In the genomic region with DNA sequence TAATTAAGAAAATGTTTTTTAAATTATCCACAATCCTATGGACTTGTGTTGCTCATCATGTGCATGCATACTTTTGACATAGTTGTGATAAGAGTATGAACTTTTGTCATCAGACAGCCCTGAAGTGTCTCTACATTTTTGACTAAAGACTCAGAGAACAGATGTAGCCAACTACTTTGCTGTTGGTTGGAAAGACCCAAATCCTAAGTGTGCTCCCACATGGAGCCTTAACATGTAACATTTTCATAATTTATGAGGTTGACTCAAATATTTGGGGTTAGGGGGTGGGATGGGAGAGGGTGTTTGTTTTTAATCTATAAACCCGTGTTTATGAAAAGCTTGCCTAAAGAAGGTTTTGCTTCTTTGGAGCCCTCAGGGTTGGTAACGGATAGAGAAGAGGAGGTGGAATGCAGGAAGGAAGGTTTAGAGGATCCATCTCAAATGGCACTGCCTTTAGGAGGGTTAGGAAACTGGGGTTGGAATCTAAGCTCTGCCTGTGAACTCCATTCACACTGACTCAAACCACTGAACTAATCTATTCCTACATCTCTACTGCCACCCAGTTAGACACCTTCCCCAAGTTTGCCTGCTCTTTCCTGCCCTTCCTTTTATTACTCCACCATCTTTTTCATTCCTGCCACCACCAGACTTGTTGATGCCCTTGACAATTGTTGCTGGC, we compare ENCODE assay signal across 19 cellular contexts. TPM values are rescaled to one million over a fixed set of nuclear protein-coding genes. Genes with fewer than 3 reads are reported as not detected.
DNase-seq lines count a peak whose midpoint lies in the region; ATAC-seq and TF ChIP-seq lines count a peak whose summit lies in the region.
"Had no signal": no experiment of that assay in that cellular context is flagged by ENCODE, and none has a peak within 500 bp of the region (broad histone marks: within the 10 kb centered on the region; RNA-seq: fewer than 3 reads in every experiment).

No MANE protein-coding gene starts in this region.

- POLR2A ChIA-PET in HEK293 (lab: Yijun Ruan, JAX) = no interaction called here

- no peak overlapping the region for H3K27ac ChIP-seq in HEK293 (ENCODE audit: extremely low read depth, low read depth, low read length)
- peak overlapping the region; percentile 7 to 61 for H3K27ac ChIP-seq in esophagus (ENCODE audit: low read depth in 2 of 2, low read length in 1 of 2)
- peak overlapping the region; percentile 96 for H3K27ac ChIP-seq in uterus
- H3K27ac ChIP-seq: C4-2B, foreskin keratinocyte, left ventricle myocardium inferior, parathyroid adenoma had no signal

- H3K36me3 ChIP-seq in HEK293 (ENCODE audit: control insufficient read depth in 2 of 2, insufficient read depth in 1 of 2, low read length in 2 of 2) (peaks cover 0 to 32% of the 10 kb centered on the region in 2 experiments; a peak in 2 of 3 replicates), esophagus (ENCODE audit: control insufficient read depth in 2 of 2, insufficient read depth in 2 of 2, low read length in 1 of 2) (no peaks in the 10 kb centered on the region), uterus (no peaks in the 10 kb centered on the region)

- no peak for TF ChIP-seq POLR2A in uterus (IDR thresholded peaks at IDR 0.05)

- WGBS in esophagus, 2 donors = 44 to 54% methylated on average over 2 of the region's 2 CpGs

- intact Hi-C loops in uterus (cut with DNase I; ENCODE audit: low total_unique reads) = no loop called here

- CTCF ChIA-PET in HEK293 (lab: Yijun Ruan, JAX) = interaction anchor here (0.7 to 1.2 kb wide), 2 partner anchors 117 to 147 kb away, joined by 4 to 5 read pairs; no protein-coding TSS in a partner anchor

- H3K27me3 Mint-ChIP-seq in nephron (ENCODE audit: low read depth) = peaks cover 3% of the 10 kb centered on the region

- H3K9me3 ChIP-seq in HEK293 (ENCODE audit: control insufficient read depth, insufficient read depth, low read depth, low read length) = no peaks in the 10 kb centered on the region
- no peaks in the 10 kb centered on the region for H3K9me3 ChIP-seq in esophagus (ENCODE audit: control insufficient read depth in 2 of 2, insufficient read depth in 1 of 2, low read depth in 1 of 2, low read length in 1 of 2)
- H3K9me3 ChIP-seq in uterus = no peaks in the 10 kb centered on the region
- H3K9me3 ChIP-seq: left ventricle myocardium inferior had no signal

- peaks cover 55% of the 10 kb centered on the region for H3K36me3 Mint-ChIP-seq in nephron (ENCODE audit: low read depth)
- H3K36me3 Mint-ChIP-seq: T-cell had no signal

- H3K9me3 Mint-ChIP-seq in nephron = no peaks in the 10 kb centered on the region
- H3K9me3 Mint-ChIP-seq: activated T-cell treated with anti-CD3 and anti-CD28 coated beads, Interleukin-2, amount 50 U/mL, for 24 hours; T-cell had no signal

- no peak for TF ChIP-seq CTCF in HEK293 (tag by site-specific recombination; IDR thresholded peaks at IDR 0.05)
- no peak for TF ChIP-seq CTCF in nephron (IDR thresholded peaks at IDR 0.05; ENCODE audit: unreplicated experiment in 3 of 3)
- TF ChIP-seq CTCF in uterus (IDR thresholded peaks at IDR 0.05) = no peak
- TF ChIP-seq CTCF in omental fat pad (IDR thresholded peaks at IDR 0.05) = no peak

- peaks cover 4% of the 10 kb centered on the region; the same call in 1 of the 2 replicates for H3K4me1 ChIP-seq in HEK293 (ENCODE audit: control insufficient read depth, insufficient read depth, low read length)
- H3K4me1 ChIP-seq in esophagus (ENCODE audit: control insufficient read depth in 2 of 2, insufficient read depth in 2 of 2, low read length in 1 of 2) = peaks cover 0 to 2% of the 10 kb centered on the region in 2 donors
- peaks cover 0 to 10% of the 10 kb centered on the region in 2 donors for H3K4me1 ChIP-seq in uterus
- H3K4me1 ChIP-seq: parathyroid adenoma had no signal

- H3K27me3 ChIP-seq in esophagus (ENCODE audit: control insufficient read depth in 1 of 2, insufficient read depth in 2 of 2, low read length in 2 of 2) (peaks cover 0 to 2% of the 10 kb centered on the region in 2 donors), uterus (no peaks in the 10 kb centered on the region)
- H3K27me3 ChIP-seq: foreskin keratinocyte had no signal

- no peak for ATAC-seq in omental fat pad (ENCODE audit: low FRiP score)
- ATAC-seq in GM19035 (IDR thresholded peaks at IDR 0.05; ENCODE audit: unreplicated experiment) = no peak
- ATAC-seq in GM19324 (IDR thresholded peaks at IDR 0.05; ENCODE audit: low FRiP score, unreplicated experiment) = no peak
- ATAC-seq: foreskin keratinocyte, HepG2, T-cell had no signal

- H3K4me3 Mint-ChIP-seq in nephron = peak overlapping the region; percentile 94 to 95 (median 95)
- H3K4me3 Mint-ChIP-seq: activated T-cell treated with anti-CD3 and anti-CD28 coated beads, Interleukin-2, amount 50 U/mL, for 24 hours; T-cell had no signal

- DNase-seq in uterus (no peak), omental fat pad (ENCODE audit: low spot score) (no peak)
- DNase-seq: activated naive CD4-positive, alpha-beta T cell treated with anti-CD3 and anti-CD28 coated beads, Interleukin-2, amount 50 U/mL, for 16 hours; activated T-cell treated with anti-CD3 and anti-CD28 coated beads, Interleukin-2, amount 50 U/mL, for 24 hours; left ventricle myocardium inferior; MM.1S; NCI-H2227 treated with DMSO at 0.1 percent for 48 hours; stimulated activated CD4-positive, alpha-beta T cell treated with anti-CD3 and anti-CD28 coated beads, Interleukin-4, amount 100 ng/mL, for 4 hours; stimulated activated CD8-positive, alpha-beta memory T cell treated with anti-CD3 and anti-CD28 coated beads, Interleukin-4, amount 100 ng/mL, for 48 hours; T-cell had no signal

- peaks cover 70% of the 10 kb centered on the region for H3K4me1 Mint-ChIP-seq in nephron

- H3K27ac Mint-ChIP-seq in nephron = peak overlapping the region; percentile 95 to 99 (median 97)
- H3K27ac Mint-ChIP-seq: activated T-cell treated with anti-CD3 and anti-CD28 coated beads, Interleukin-2, amount 50 U/mL, for 24 hours; T-cell had no signal

- H3K4me3 ChIP-seq in HEK293 (ENCODE audit: low read depth, low read length) (no peak overlapping the region), esophagus (ENCODE audit: low read depth in 1 of 2, low read length in 2 of 2) (peak overlapping the region in 1 of 2 donors; percentile 84), uterus (peak overlapping the region in 1 of 2 donors; percentile 83)
- H3K4me3 ChIP-seq: left ventricle myocardium inferior had no signal

TF ChIP-seq in HEK293, 187 proteins besides CTCF, POLR2A, EP300 and RAD21:
- TF ChIP-seq ZNF585B (tag by site-specific recombination; IDR thresholded peaks at IDR 0.05) = no peak
- peak; percentile 33; the same call in 1 of the 2 replicates for TF ChIP-seq SCRT2 (tag by site-specific recombination; IDR thresholded peaks at IDR 0.05)
- 0 out of 2 replicates have a peak, but pooled peaks have one; percentile 21 for TF ChIP-seq SCRT1 (tag by site-specific recombination; IDR thresholded peaks at IDR 0.05; ENCODE audit: borderline replicate concordance)

RNA-seq across cellular contexts. Expression of a gene that starts 3.7 kb away (rescaled TPM):
- polyA plus RNA-seq in esophagus = 10 to 100 TPM; 26.6 to 29.6 TPM
- total RNA-seq in uterus (100 to 1,000 TPM; 103 to 169 (median 105) TPM), omental fat pad (100 to 1,000 TPM in 1 of 4 donors, 10 to 100 TPM in 3; 28.1 to 103 (median 54.0) TPM)
- total RNA-seq: HepG2 had no signal
